ENCODE assay signal across 10 cellular contexts in the genomic region with DNA sequence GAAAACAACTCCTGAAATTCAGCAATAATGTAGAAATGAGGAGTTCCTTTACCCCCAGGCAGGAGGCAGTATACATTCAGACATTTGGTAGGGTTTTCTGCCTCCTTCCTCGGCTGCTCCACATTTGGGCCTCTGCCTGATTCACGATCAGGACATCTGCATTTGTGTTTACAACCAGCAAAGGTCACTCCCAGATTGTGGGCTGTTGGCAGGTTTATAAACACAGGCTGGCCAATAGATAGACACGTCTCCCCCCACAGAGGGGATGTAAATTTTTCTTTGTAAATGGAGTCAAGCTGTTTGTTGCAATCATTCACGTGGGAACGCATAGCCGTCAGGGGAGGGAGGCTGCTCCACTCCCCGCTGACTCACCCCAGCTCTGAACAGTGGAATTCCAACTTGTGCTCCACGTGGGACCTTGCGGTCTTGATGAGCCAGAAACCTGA.
DNase-seq lines count a peak whose midpoint lies in the region; ATAC-seq and TF ChIP-seq lines count a peak whose summit lies in the region.
"Had no signal": no experiment of that assay in that cellular context is flagged by ENCODE, and none has a peak within 500 bp of the region (broad histone marks: within the 10 kb centered on the region; RNA-seq: fewer than 3 reads in every experiment).

No MANE protein-coding gene starts in this region.

- intact Hi-C loops in heart left ventricle (cut with DNase I): no loop called here
- intact Hi-C loops in CD8-positive, alpha-beta T cell (cut with DNase I, micrococcal nuclease): no loop called here

- TF ChIP-seq POLR2A in heart left ventricle (IDR thresholded peaks at IDR 0.05): no peak

- H3K9me3 Mint-ChIP-seq in CD8-positive, alpha-beta T cell: peaks cover 16% of the 10 kb centered on the region

- TF ChIP-seq CTCF in RWPE2 (IDR thresholded peaks at IDR 0.05; ENCODE audit: poor library complexity, severe bottlenecking): no peak
- TF ChIP-seq CTCF in heart left ventricle (IDR thresholded peaks at IDR 0.05): no peak
- TF ChIP-seq CTCF in CD8-positive, alpha-beta T cell (IDR thresholded peaks at IDR 0.05): no peak

- H3K36me3 ChIP-seq in RWPE2 (ENCODE audit: low read depth): no peaks in the 10 kb centered on the region
- no peaks in the 10 kb centered on the region for H3K36me3 ChIP-seq in heart left ventricle
- no peaks in the 10 kb centered on the region for H3K36me3 ChIP-seq in CD8-positive, alpha-beta T cell (ENCODE audit: insufficient read depth, low read length)
- H3K36me3 ChIP-seq: right atrium auricular region had no signal

- H3K27me3 Mint-ChIP-seq in CD8-positive, alpha-beta T cell (ENCODE audit: low read depth): no peaks in the 10 kb centered on the region

- ATAC-seq in RWPE2 (ENCODE audit: low read depth): peak; percentile 80
- no peak for ATAC-seq in heart left ventricle
- no peak for ATAC-seq in CD8-positive, alpha-beta T cell

- H3K4me1 ChIP-seq in RWPE2 (ENCODE audit: insufficient read depth, poor library complexity, severe bottlenecking): no peaks in the 10 kb centered on the region
- no peaks in the 10 kb centered on the region for H3K4me1 ChIP-seq in heart left ventricle
- H3K4me1 ChIP-seq in CD8-positive, alpha-beta T cell (ENCODE audit: insufficient read depth, low read length): no peaks in the 10 kb centered on the region
- H3K4me1 ChIP-seq: right atrium auricular region had no signal

- H3K27ac ChIP-seq in RWPE2 (ENCODE audit: poor library complexity, severe bottlenecking): no peak overlapping the region
- H3K27ac ChIP-seq in heart left ventricle: no peak overlapping the region
- H3K27ac ChIP-seq in CD8-positive, alpha-beta T cell (ENCODE audit: low read depth, low read length): no peak overlapping the region
- H3K27ac ChIP-seq: right atrium auricular region had no signal

- H3K36me3 Mint-ChIP-seq in CD8-positive, alpha-beta T cell: no peaks in the 10 kb centered on the region

- CTCF ChIA-PET in CD8-positive, alpha-beta T cell (lab: Charles Lee): interaction anchor here (1.0 kb wide), 1 partner anchor 9 kb away, joined by 3 read pairs; no protein-coding TSS in a partner anchor

- H3K4me3 ChIP-seq in RWPE2 (ENCODE audit: severe bottlenecking) (no peak overlapping the region), heart left ventricle (no peak overlapping the region)
- H3K4me3 ChIP-seq in CD8-positive, alpha-beta T cell (ENCODE audit: low read depth, low read length): no peak overlapping the region
- H3K4me3 ChIP-seq: right atrium auricular region had no signal

- WGBS in heart left ventricle, 4 donors: 26 to 48% (median 36%) methylated on average over 9 of the region's 9 CpGs

- no peak overlapping the region for H3K4me3 Mint-ChIP-seq in CD8-positive, alpha-beta T cell

- H3K4me1 Mint-ChIP-seq in CD8-positive, alpha-beta T cell (ENCODE audit: low read depth): no peaks in the 10 kb centered on the region

- H3K9me3 ChIP-seq in RWPE2 (ENCODE audit: severe bottlenecking) (no peaks in the 10 kb centered on the region), heart left ventricle (peaks cover 0 to 6% (median 0%) of the 10 kb centered on the region in 12 donors)
- no peaks in the 10 kb centered on the region for H3K9me3 ChIP-seq in CD8-positive, alpha-beta T cell (ENCODE audit: low read length)
- H3K9me3 ChIP-seq: right atrium auricular region had no signal

- POLR2A ChIA-PET in CD8-positive, alpha-beta T cell (lab: Charles Lee): no interaction called here

- H3K27me3 ChIP-seq in RWPE2 (ENCODE audit: insufficient read depth, poor library complexity, severe bottlenecking) (peaks cover 6% of the 10 kb centered on the region), heart left ventricle (peaks cover 0 to 9% (median 0%) of the 10 kb centered on the region in 9 donors)
- no peaks in the 10 kb centered on the region for H3K27me3 ChIP-seq in CD8-positive, alpha-beta T cell (ENCODE audit: insufficient read depth, low read length)
- H3K27me3 ChIP-seq: right atrium auricular region had no signal

- H3K27ac Mint-ChIP-seq in CD8-positive, alpha-beta T cell: no peak overlapping the region

- peak; percentile 0 for DNase-seq in NCI-H82 (lab: John Stamatoyannopoulos, UW)
- DNase-seq in NCI-H82 treated with DMSO at 0.1 percent for 48 hours (lab: John Stamatoyannopoulos, UW; ENCODE audit: unreplicated experiment): no peak
- no peak for DNase-seq in RWPE2 (ENCODE audit: low spot score)
- DNase-seq in foreskin melanocyte: peak; percentile 28
- DNase-seq in stimulated activated CD4-positive, alpha-beta T cell treated with anti-CD3 and anti-CD28 coated beads, Interleukin-1b, Interleukin-23, amount 100 ng/mL, for 48 hours: no peak
- no peak for DNase-seq in heart left ventricle
- DNase-seq in CD8-positive, alpha-beta T cell: no peak
- DNase-seq in stimulated activated naive CD4-positive, alpha-beta T cell (lab: John Stamatoyannopoulos, UW): no peak
- DNase-seq: anterior cingulate cortex had no signal

Comparison
In these comparisons a context has a peak if more than half of its experiments do, and no peak if none do; other contexts are left out.
1. DNase-seq: peak in NCI-H82 (single experiment) and foreskin melanocyte (single experiment); none in NCI-H82 treated with DMSO at 0.1 percent for 48 hours (single experiment), RWPE2 (single experiment), stimulated activated CD4-positive, alpha-beta T cell treated with anti-CD3 and anti-CD28 coated beads, Interleukin-1b, Interleukin-23, amount 100 ng/mL, for 48 hours (single experiment), heart left ventricle (0 of 5), CD8-positive, alpha-beta T cell (0 of 7) and stimulated activated naive CD4-positive, alpha-beta T cell (0 of 6).